Comparison of ENCODE assay signal across 1 cellular context in the genomic region with DNA sequence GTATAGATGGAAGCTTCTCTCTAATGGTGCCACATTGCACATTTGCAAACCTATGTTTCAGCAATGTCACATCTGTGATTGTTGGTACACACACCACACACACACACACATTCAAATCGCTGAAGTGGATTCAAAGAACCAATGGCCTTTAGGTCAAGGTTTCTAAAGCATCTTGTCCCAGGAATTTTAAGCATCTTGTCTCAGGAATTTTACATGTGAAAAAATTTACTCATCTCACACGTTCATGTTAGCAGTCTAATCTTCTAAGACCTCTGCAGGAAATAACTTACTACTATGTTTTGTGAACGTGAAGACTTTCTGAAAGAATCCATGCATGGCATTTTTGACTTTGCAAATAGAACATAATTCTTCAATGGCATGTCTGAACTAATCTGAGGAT.
TF ChIP-seq lines count a peak whose summit lies in the region.

No MANE protein-coding gene starts in this region.

TF ChIP-seq in GM23338, 12 proteins besides CTCF, POLR2A, EP300 and RAD21:
- TF ChIP-seq EZH2 (IDR thresholded peaks at IDR 0.05; ENCODE audit: low read depth, unreplicated experiment) (no peak), ZNF331 (CRISPR knock-in tag; IDR thresholded peaks at IDR 0.05; ENCODE audit: low read depth) (no peak), EZH2phosphoT487 (IDR thresholded peaks at IDR 0.05; ENCODE audit: unreplicated experiment) (no peak), JUNB (IDR thresholded peaks at IDR 0.05; ENCODE audit: unreplicated experiment) (no peak), ZNF114 (CRISPR knock-in tag; IDR thresholded peaks at IDR 0.05) (no peak)
- TF ChIP-seq, protein P1, sequence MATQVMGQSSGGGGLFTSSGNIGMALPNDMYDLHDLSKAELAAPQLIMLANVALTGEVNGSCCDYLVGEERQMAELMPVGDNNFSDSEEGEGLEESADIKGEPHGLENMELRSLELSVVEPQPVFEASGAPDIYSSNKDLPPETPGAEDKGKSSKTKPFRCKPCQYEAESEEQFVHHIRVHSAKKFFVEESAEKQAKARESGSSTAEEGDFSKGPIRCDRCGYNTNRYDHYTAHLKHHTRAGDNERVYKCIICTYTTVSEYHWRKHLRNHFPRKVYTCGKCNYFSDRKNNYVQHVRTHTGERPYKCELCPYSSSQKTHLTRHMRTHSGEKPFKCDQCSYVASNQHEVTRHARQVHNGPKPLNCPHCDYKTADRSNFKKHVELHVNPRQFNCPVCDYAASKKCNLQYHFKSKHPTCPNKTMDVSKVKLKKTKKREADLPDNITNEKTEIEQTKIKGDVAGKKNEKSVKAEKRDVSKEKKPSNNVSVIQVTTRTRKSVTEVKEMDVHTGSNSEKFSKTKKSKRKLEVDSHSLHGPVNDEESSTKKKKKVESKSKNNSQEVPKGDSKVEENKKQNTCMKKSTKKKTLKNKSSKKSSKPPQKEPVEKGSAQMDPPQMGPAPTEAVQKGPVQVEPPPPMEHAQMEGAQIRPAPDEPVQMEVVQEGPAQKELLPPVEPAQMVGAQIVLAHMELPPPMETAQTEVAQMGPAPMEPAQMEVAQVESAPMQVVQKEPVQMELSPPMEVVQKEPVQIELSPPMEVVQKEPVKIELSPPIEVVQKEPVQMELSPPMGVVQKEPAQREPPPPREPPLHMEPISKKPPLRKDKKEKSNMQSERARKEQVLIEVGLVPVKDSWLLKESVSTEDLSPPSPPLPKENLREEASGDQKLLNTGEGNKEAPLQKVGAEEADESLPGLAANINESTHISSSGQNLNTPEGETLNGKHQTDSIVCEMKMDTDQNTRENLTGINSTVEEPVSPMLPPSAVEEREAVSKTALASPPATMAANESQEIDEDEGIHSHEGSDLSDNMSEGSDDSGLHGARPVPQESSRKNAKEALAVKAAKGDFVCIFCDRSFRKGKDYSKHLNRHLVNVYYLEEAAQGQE (IDR thresholded peaks at IDR 0.05; ENCODE audit: unreplicated experiment) = no peak
